Comparison of ENCODE assay signal across 13 cellular contexts in the genomic region with DNA sequence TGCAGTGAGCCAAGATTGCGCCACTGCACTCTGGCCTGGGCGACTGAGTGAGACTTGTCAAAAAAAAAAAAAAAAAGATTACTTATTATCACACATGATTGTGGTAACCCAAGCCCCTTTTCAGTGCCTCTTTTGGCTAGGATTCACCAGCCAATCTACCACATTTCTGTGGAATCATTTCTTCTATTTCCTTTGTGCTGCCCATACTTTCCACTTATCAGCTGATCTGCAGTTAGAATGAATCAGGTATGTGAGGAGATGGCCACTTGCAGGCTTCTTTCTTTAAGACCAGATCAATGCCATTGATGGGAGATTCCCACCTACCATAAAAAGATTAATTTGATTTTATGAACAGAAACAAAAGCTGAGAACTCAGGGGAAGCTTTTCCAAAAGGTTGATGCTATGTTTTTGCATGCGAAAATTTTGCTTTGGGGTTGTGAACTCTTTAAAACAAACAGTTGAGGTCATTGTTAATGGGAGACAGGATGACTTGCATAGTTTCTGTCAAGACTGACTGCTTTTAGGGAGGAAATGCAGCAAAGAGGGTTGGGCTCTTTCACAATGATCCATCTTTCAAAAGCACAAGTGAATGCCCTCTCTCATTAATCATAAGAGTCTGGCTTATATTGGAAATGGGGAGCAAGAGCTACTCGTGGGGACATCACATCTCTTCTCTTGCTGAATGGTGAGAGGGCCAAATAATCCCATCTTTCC.
DNase-seq lines count a peak whose midpoint lies in the region; ATAC-seq and TF ChIP-seq lines count a peak whose summit lies in the region.
"Had no signal": no experiment of that assay in that cellular context is flagged by ENCODE, and none has a peak within 500 bp of the region (broad histone marks: within the 10 kb centered on the region; RNA-seq: fewer than 3 reads in every experiment).

No MANE protein-coding gene starts in this region.

- no peaks in the 10 kb centered on the region for H3K27me3 Mint-ChIP-seq in MCF 10A (ENCODE audit: insufficient read depth, unreplicated experiment)
- H3K27me3 Mint-ChIP-seq: activated CD4-positive, alpha-beta T cell treated with anti-CD3 and anti-CD28 coated beads for 36 hours; brain; T-cell had no signal

- no peaks in the 10 kb centered on the region for H3K9me3 Mint-ChIP-seq in MCF 10A (ENCODE audit: unreplicated experiment)
- H3K9me3 Mint-ChIP-seq: T-cell had no signal

- no peaks in the 10 kb centered on the region for H3K4me1 ChIP-seq in breast epithelium

- H3K27ac ChIP-seq in breast epithelium: no peak overlapping the region
- H3K27ac ChIP-seq: 22Rv1 had no signal

- POLR2A ChIA-PET in MCF 10A (lab: Yijun Ruan, JAX): interaction anchor here (0.6 kb wide), 1 partner anchor 57 kb away, joined by 3 read pairs; no protein-coding TSS in a partner anchor

- intact Hi-C loops in MCF 10A (cut with micrococcal nuclease): no loop called here
- intact Hi-C loops in breast epithelium (cut with DNase I; ENCODE audit: low total_unique reads): no loop called here

- no peak overlapping the region for H3K4me3 Mint-ChIP-seq in MCF 10A (ENCODE audit: unreplicated experiment)
- H3K4me3 Mint-ChIP-seq: activated CD4-positive, alpha-beta T cell treated with anti-CD3 and anti-CD28 coated beads for 36 hours; brain; T-cell had no signal

- CTCF ChIA-PET in MCF 10A (lab: Yijun Ruan, JAX): interaction anchor here (0.6 to 1.0 kb wide), 4 partner anchors 49 to 365 kb away, joined by 3 to 5 read pairs (median 4); no protein-coding TSS in a partner anchor

- in situ Hi-C loops in astrocyte of the spinal cord (cut with HindIII; ENCODE audit: low sequenced_read_pairs): no loop called here

- no peaks in the 10 kb centered on the region for H3K9me3 ChIP-seq in breast epithelium

- peaks cover 16% of the 10 kb centered on the region for H3K4me1 Mint-ChIP-seq in MCF 10A (ENCODE audit: insufficient read depth, unreplicated experiment)
- H3K4me1 Mint-ChIP-seq: activated CD4-positive, alpha-beta T cell treated with anti-CD3 and anti-CD28 coated beads for 36 hours; brain; T-cell had no signal

- BruUV-seq in MCF 10A (replicated peaks; lab: Mats Ljungman, UMichigan): no TSS peak

- TF ChIP-seq POLR2A in breast epithelium (IDR thresholded peaks at IDR 0.05): no peak

- H3K4me3 ChIP-seq in breast epithelium (no peak overlapping the region), astrocyte of the spinal cord (ENCODE audit: low read depth, low read length) (no peak overlapping the region), fibroblast of villous mesenchyme (ENCODE audit: low read depth, low read length) (no peak overlapping the region)

- no peak for ATAC-seq in stimulated activated naive CD8-positive, alpha-beta T cell treated with anti-CD3 and anti-CD28 coated beads, Interleukin-15, Interleukin-2, amounts not matched to agents 100 U/mL and 50 U/mL, for 24 hours
- ATAC-seq: activated CD4-positive, alpha-beta T cell treated with anti-CD3 and anti-CD28 coated beads for 36 hours; T-cell had no signal

- DNase-seq in MCF 10A (ENCODE audit: unreplicated experiment) (peak; percentile 48), breast epithelium (ENCODE audit: low spot score in 2 of 2) (no peak), astrocyte of the spinal cord (ENCODE audit: low read depth, low spot score) (peak; percentile 53), fibroblast of villous mesenchyme (ENCODE audit: low read depth) (peak; percentile 65), activated T-cell treated with anti-CD3 and anti-CD28 coated beads for 4 hours (no peak)
- DNase-seq in stimulated activated naive CD8-positive, alpha-beta T cell treated with anti-CD3 and anti-CD28 coated beads, Interleukin-15, Interleukin-2, amounts not matched to agents 100 U/mL and 50 U/mL, for 24 hours: no peak
- no peak for DNase-seq in NK-92 treated with Interleukin-12 subunit alpha and Interleukin-12 subunit beta, amount 100 ng/mL, for 24 hours (lab: John Stamatoyannopoulos, UW)
- DNase-seq in central memory CD4-positive, alpha-beta T cell: no peak
- DNase-seq: activated CD4-positive, alpha-beta T cell treated with anti-CD3 and anti-CD28 coated beads for 36 hours; occipital lobe; T-cell had no signal

- no peak overlapping the region for H3K27ac Mint-ChIP-seq in MCF 10A (ENCODE audit: low read depth, unreplicated experiment)
- H3K27ac Mint-ChIP-seq: activated CD4-positive, alpha-beta T cell treated with anti-CD3 and anti-CD28 coated beads for 36 hours; brain; T-cell had no signal

- H3K36me3 ChIP-seq in breast epithelium: no peaks in the 10 kb centered on the region

- no peaks in the 10 kb centered on the region for H3K27me3 ChIP-seq in breast epithelium

- TF ChIP-seq CTCF in MCF 10A (IDR thresholded peaks at IDR 0.05; ENCODE audit: unreplicated experiment): no peak
- no peak for TF ChIP-seq CTCF in breast epithelium (IDR thresholded peaks at IDR 0.05)
- TF ChIP-seq CTCF in astrocyte of the spinal cord (IDR thresholded peaks at IDR 0.05; ENCODE audit: low read depth, low read length): no peak
- no peak for TF ChIP-seq CTCF in fibroblast of villous mesenchyme (IDR thresholded peaks at IDR 0.05; ENCODE audit: insufficient read depth, low read depth, low read length)

- H3K36me3 Mint-ChIP-seq in MCF 10A (ENCODE audit: insufficient read depth, unreplicated experiment): peaks cover 4% of the 10 kb centered on the region

Comparison
In these comparisons a context has a peak if more than half of its experiments do, and no peak if none do; other contexts are left out.
1. DNase-seq: peak in MCF 10A (single experiment), astrocyte of the spinal cord (single experiment) and fibroblast of villous mesenchyme (single experiment); none in breast epithelium (0 of 2), activated T-cell treated with anti-CD3 and anti-CD28 coated beads for 4 hours (single experiment), stimulated activated naive CD8-positive, alpha-beta T cell treated with anti-CD3 and anti-CD28 coated beads, Interleukin-15, Interleukin-2, amounts not matched to agents 100 U/mL and 50 U/mL, for 24 hours (single experiment), NK-92 treated with Interleukin-12 subunit alpha and Interleukin-12 subunit beta, amount 100 ng/mL, for 24 hours (single experiment) and central memory CD4-positive, alpha-beta T cell (single experiment).